Comparison of ENCODE assay signal across 8 cellular contexts in the genomic region with DNA sequence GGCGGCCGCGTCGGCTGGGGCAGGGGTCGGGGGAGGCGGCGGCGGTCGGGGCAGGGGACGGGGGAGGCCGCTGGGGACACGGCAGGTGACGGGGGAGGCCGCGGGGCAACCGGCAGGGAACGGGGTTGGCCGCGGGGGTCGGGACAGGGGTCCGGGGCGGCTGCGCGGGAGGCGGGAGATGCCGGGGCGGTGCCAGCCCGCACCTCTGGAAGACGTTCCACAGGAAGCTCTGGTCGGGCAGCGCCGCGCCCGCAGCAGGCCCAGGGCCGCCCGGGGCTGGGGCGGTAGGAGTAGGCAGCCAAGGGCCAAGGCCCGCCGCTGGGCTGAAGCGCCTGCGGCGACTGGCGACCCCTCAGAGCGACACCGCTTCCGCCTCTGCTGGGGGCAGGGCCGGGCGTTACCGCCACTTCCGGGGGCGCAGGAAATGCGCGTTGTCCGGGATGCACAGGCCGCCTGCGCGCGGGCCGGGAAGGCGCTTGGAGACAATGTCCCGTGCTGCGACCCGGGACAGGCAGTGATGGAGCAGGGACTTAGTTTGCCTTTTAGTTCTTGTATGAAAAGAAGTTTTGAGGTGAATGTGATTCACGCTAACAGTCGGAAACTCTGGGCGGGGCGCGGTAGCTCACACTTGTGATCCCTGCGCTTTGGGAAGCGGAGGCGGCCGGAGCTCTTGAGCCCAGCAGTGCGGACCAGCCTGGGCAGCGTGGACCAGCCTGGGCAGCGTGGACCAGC.
DNase-seq lines count a peak whose midpoint lies in the region; ATAC-seq, FAIRE-seq and TF ChIP-seq lines count a peak whose summit lies in the region.

No MANE protein-coding gene starts in this region.

- peak overlapping the region; percentile 93 for H3K4me3 Mint-ChIP-seq in activated T-helper 2 cell treated with anti-CD3 and anti-CD28 coated beads, Interferon-gamma antibody, Interleukin-2, Interleukin-4, amounts not matched to agents 10 μg/mL and 5 μg/mL and 100 μg/mL, durations not matched to agents 14 hours and 24 hours and 36 hours (ENCODE audit: low read depth)
- peak overlapping the region; percentile 91 to 95 (median 94) for H3K4me3 Mint-ChIP-seq in nephron

- H3K4me1 ChIP-seq in PC-9 (replicated peaks; ENCODE audit: insufficient read depth) = no peaks in the 10 kb centered on the region

- peak overlapping the region; percentile 43; the same call in 1 of the 2 replicates for H3K4me3 ChIP-seq in PC-9

- peak overlapping the region; percentile 96 for H3K27ac Mint-ChIP-seq in activated T-helper 2 cell treated with anti-CD3 and anti-CD28 coated beads, Interferon-gamma antibody, Interleukin-2, Interleukin-4, amounts not matched to agents 10 μg/mL and 5 μg/mL and 100 μg/mL, durations not matched to agents 14 hours and 24 hours and 36 hours
- H3K27ac Mint-ChIP-seq in nephron = peak overlapping the region; percentile 70 to 92 (median 79)

- POLR2A ChIA-PET in PC-9 (lab: Charles Lee; ENCODE audit: unreplicated experiment) = no interaction called here

- H3K27ac ChIP-seq in PC-9 = no peak overlapping the region

- no peaks in the 10 kb centered on the region for H3K27me3 Mint-ChIP-seq in activated T-helper 2 cell treated with anti-CD3 and anti-CD28 coated beads, Interferon-gamma antibody, Interleukin-2, Interleukin-4, amounts not matched to agents 10 μg/mL and 5 μg/mL and 100 μg/mL, durations not matched to agents 14 hours and 24 hours and 36 hours (ENCODE audit: low read depth)
- H3K27me3 Mint-ChIP-seq in nephron (ENCODE audit: low read depth) = no peaks in the 10 kb centered on the region

- no peaks in the 10 kb centered on the region for H3K9me2 ChIP-seq in PC-9 (ENCODE audit: insufficient read depth)

- in situ Hi-C loops in Caki2 (cut with HindIII; ENCODE audit: low pct_unique_long_range_greater_than_20kb, low sequenced_read_pairs) = no loop called here

- H2AFZ ChIP-seq in PC-9 = no peak overlapping the region

- ATAC-seq in GM21360 (IDR thresholded peaks at IDR 0.05; ENCODE audit: unreplicated experiment) = peak; percentile 90
- peak; percentile 87 for ATAC-seq in stimulated activated naive CD8-positive, alpha-beta T cell treated with anti-CD3 and anti-CD28 coated beads, Interleukin-15, Interleukin-2, amounts not matched to agents 100 U/mL and 50 U/mL, for 24 hours

- FAIRE-seq in HTR-8/SVneo (lab: Jason Lieb, UNC) = no peak

- TF ChIP-seq CTCF in PC-9 (conservative IDR thresholded peaks at IDR 0.05) = no peak
- TF ChIP-seq CTCF in nephron (IDR thresholded peaks at IDR 0.05; ENCODE audit: unreplicated experiment in 3 of 3) = no peak

- peaks cover 26% of the 10 kb centered on the region for H3K4me1 Mint-ChIP-seq in activated T-helper 2 cell treated with anti-CD3 and anti-CD28 coated beads, Interferon-gamma antibody, Interleukin-2, Interleukin-4, amounts not matched to agents 10 μg/mL and 5 μg/mL and 100 μg/mL, durations not matched to agents 14 hours and 24 hours and 36 hours (ENCODE audit: low read depth)
- H3K4me1 Mint-ChIP-seq in nephron = peaks cover 35% of the 10 kb centered on the region

- intact Hi-C loops in PC-9 (cut with micrococcal nuclease; ENCODE audit: unreplicated experiment) = no loop called here
- intact Hi-C loops in activated T-helper 2 cell treated with anti-CD3 and anti-CD28 coated beads, Interferon-gamma antibody, Interleukin-2, Interleukin-4, amounts not matched to agents 10 μg/mL and 5 μg/mL and 100 μg/mL, durations not matched to agents 14 hours and 24 hours and 36 hours (cut with micrococcal nuclease) = no loop called here

- CTCF ChIA-PET in PC-9 (lab: Charles Lee) = interaction anchor here (1.0 kb wide), 1 partner anchor 10 kb away, joined by 4 read pairs; no protein-coding TSS in a partner anchor

- no peaks in the 10 kb centered on the region for H3K36me3 ChIP-seq in PC-9 (ENCODE audit: low read depth)

- H3K9me3 Mint-ChIP-seq in activated T-helper 2 cell treated with anti-CD3 and anti-CD28 coated beads, Interferon-gamma antibody, Interleukin-2, Interleukin-4, amounts not matched to agents 10 μg/mL and 5 μg/mL and 100 μg/mL, durations not matched to agents 14 hours and 24 hours and 36 hours = no peaks in the 10 kb centered on the region
- no peaks in the 10 kb centered on the region for H3K9me3 Mint-ChIP-seq in nephron

- H3K36me3 Mint-ChIP-seq in activated T-helper 2 cell treated with anti-CD3 and anti-CD28 coated beads, Interferon-gamma antibody, Interleukin-2, Interleukin-4, amounts not matched to agents 10 μg/mL and 5 μg/mL and 100 μg/mL, durations not matched to agents 14 hours and 24 hours and 36 hours (ENCODE audit: low read depth) = peaks cover 21% of the 10 kb centered on the region
- H3K36me3 Mint-ChIP-seq in nephron (ENCODE audit: low read depth) = no peaks in the 10 kb centered on the region

- H3K9me3 ChIP-seq in PC-9 (ENCODE audit: insufficient read depth, low read depth) = no peaks in the 10 kb centered on the region

- H3K27me3 ChIP-seq in PC-9 (ENCODE audit: insufficient read depth, low read depth) = peaks cover 91% of the 10 kb centered on the region

- peak overlapping the region; percentile 42; the same call in 1 of the 2 replicates for H3K4me2 ChIP-seq in PC-9

- H3F3A ChIP-seq in PC-9 (ENCODE audit: insufficient read depth, low read depth) = no peaks in the 10 kb centered on the region

- BruUV-seq in PC-9 (replicated peaks; lab: Mats Ljungman, UMichigan) = no TSS peak

- H3K79me2 ChIP-seq in PC-9 (ENCODE audit: low read depth) = no peaks in the 10 kb centered on the region

- no peaks in the 10 kb centered on the region for H4K20me1 ChIP-seq in PC-9 (ENCODE audit: insufficient read depth)

- DNase-seq in Caki2 (ENCODE audit: low read depth) (peak; percentile 70), HTR-8/SVneo (ENCODE audit: insufficient read length, low spot score) (peak; percentile 60), PC-9 (peak; percentile 35 to 88), fibroblast of the conjunctiva (ENCODE audit: low read depth) (peak; percentile 47)
- DNase-seq in activated T-helper 2 cell treated with anti-CD3 and anti-CD28 coated beads, Interferon-gamma antibody, Interleukin-2, Interleukin-4, amounts not matched to agents 10 μg/mL and 5 μg/mL and 100 μg/mL, durations not matched to agents 14 hours and 24 hours and 36 hours (ENCODE audit: low spot score) = peak; percentile 80
- peak; percentile 89 for DNase-seq in stimulated activated naive CD8-positive, alpha-beta T cell treated with anti-CD3 and anti-CD28 coated beads, Interleukin-15, Interleukin-2, amounts not matched to agents 100 U/mL and 50 U/mL, for 24 hours
